In genomic region chr20:37311710-37312355, GRCh38 we compare ENCODE assay signal across 15 cellular contexts. TPM values are rescaled to one million over a fixed set of nuclear protein-coding genes. Genes with fewer than 3 reads are reported as not detected.
DNase-seq lines count a peak whose midpoint lies in the region; ATAC-seq and TF ChIP-seq lines count a peak whose summit lies in the region.
"Had no signal": no experiment of that assay in that cellular context is flagged by ENCODE, and none has a peak within 500 bp of the region (broad histone marks: within the 10 kb centered on the region; RNA-seq: fewer than 3 reads in every experiment).

No MANE protein-coding gene starts in this region.

- peak overlapping the region; percentile 23 for H3K27ac Mint-ChIP-seq in stimulated activated memory B cell treated with anti-CD40 and anti-IgM and Interleukin-4, amounts not matched to agents 10 μg/mL and 1 μg/mL and 100 μg/mL, for 72 hours
- H3K27ac Mint-ChIP-seq: T-cell had no signal

- WGBS in SK-N-SH (ENCODE audit: low lambda C conversion rate): 98% methylated on average over 17 of the region's 17 CpGs
- WGBS in mesodermal cell (ENCODE audit: insufficient coverage in 2 of 2), 2 experiments: 85 to 97% methylated on average over 13 to 16 of the region's 17 CpGs

- no peak for ATAC-seq in SK-N-SH treated with all-trans-retinoic acid at 6 μM for 48 hours
- no peak for ATAC-seq in stimulated activated memory B cell treated with anti-CD40 and anti-IgM and Interleukin-4, amounts not matched to agents 10 μg/mL and 1 μg/mL and 100 μg/mL, for 72 hours
- ATAC-seq in GM21825 (IDR thresholded peaks at IDR 0.05; ENCODE audit: unreplicated experiment): no peak
- no peak for ATAC-seq in GM19035 (IDR thresholded peaks at IDR 0.05; ENCODE audit: unreplicated experiment)
- ATAC-seq: HCT116, T-cell had no signal

- H4K20me1 ChIP-seq in SK-N-SH (ENCODE audit: insufficient read depth): 0 out of 2 replicates have a peak, but pooled peaks cover 5% of the 10 kb centered on the region

- H3F3A ChIP-seq in SK-N-SH (replicated peaks; ENCODE audit: insufficient read depth): no peaks in the 10 kb centered on the region

- TF ChIP-seq EP300 in SK-N-SH (IDR thresholded peaks at IDR 0.05; ENCODE audit: borderline replicate concordance in 1 of 2, low read depth in 1 of 2, low read length in 1 of 2): no peak

- no peak overlapping the region for H3K9ac ChIP-seq in SK-N-SH
- H3K9ac ChIP-seq in adipocyte (ENCODE audit: low read length): peak overlapping the region; percentile 19

- peaks cover 0 to 60% of the 10 kb centered on the region in 2 experiments; a peak in 2 of 4 replicates for H3K4me1 ChIP-seq in SK-N-SH (ENCODE audit: control insufficient read depth in 1 of 2, insufficient read depth in 2 of 2, low read depth in 1 of 2, low read length in 1 of 2)
- H3K4me1 ChIP-seq in adipocyte (ENCODE audit: control insufficient read depth, insufficient read depth, low read length): peaks cover 38% of the 10 kb centered on the region
- H3K4me1 ChIP-seq in mesodermal cell (ENCODE audit: control insufficient read depth, insufficient read depth, low read length, poor library complexity, severe bottlenecking): peaks cover 47% of the 10 kb centered on the region

- POLR2A ChIA-PET in SK-N-SH (lab: Yijun Ruan, JAX): interaction anchor here (0.6 to 1.5 kb wide), 3 partner anchors 20 to 66 kb away, joined by 3 to 8 read pairs (median 3); partner anchors contain the start of gene MANBAL

- H3K9me3 ChIP-seq in SK-N-SH (no peaks in the 10 kb centered on the region), adipocyte (ENCODE audit: control insufficient read depth, low read length) (no peaks in the 10 kb centered on the region), mesodermal cell (ENCODE audit: control insufficient read depth, low read length) (no peaks in the 10 kb centered on the region)
- H3K9me3 ChIP-seq: MG63 had no signal

- H3K4me3 Mint-ChIP-seq in stimulated activated memory B cell treated with anti-CD40 and anti-IgM and Interleukin-4, amounts not matched to agents 10 μg/mL and 1 μg/mL and 100 μg/mL, for 72 hours: no peak overlapping the region
- H3K4me3 Mint-ChIP-seq: T-cell had no signal

- TF ChIP-seq CTCF in SK-N-SH (IDR thresholded peaks at IDR 0.05): no peak

- H3K79me2 ChIP-seq in SK-N-SH (ENCODE audit: insufficient read depth): peaks cover 35% of the 10 kb centered on the region

- H3K36me3 Mint-ChIP-seq in stimulated activated memory B cell treated with anti-CD40 and anti-IgM and Interleukin-4, amounts not matched to agents 10 μg/mL and 1 μg/mL and 100 μg/mL, for 72 hours: peaks cover 41% of the 10 kb centered on the region

- DNase-seq in SK-N-SH (no peak), adipocyte (ENCODE audit: low read depth) (peak; percentile 25), hepatic stellate cell (ENCODE audit: low spot score) (no peak)
- DNase-seq: activated CD4-positive, alpha-beta T cell treated with anti-CD3 and anti-CD28 coated beads for 4 hours; cerebellar nuclear complex; retina; T-cell had no signal

- no peaks in the 10 kb centered on the region for H3K9me3 Mint-ChIP-seq in stimulated activated memory B cell treated with anti-CD40 and anti-IgM and Interleukin-4, amounts not matched to agents 10 μg/mL and 1 μg/mL and 100 μg/mL, for 72 hours
- H3K9me3 Mint-ChIP-seq: T-cell had no signal

- no peak for TF ChIP-seq RAD21 in SK-N-SH (IDR thresholded peaks at IDR 0.05; ENCODE audit: low read length)

- H3K4me2 ChIP-seq in SK-N-SH: no peak overlapping the region

- peaks cover 74% of the 10 kb centered on the region for H3K4me1 Mint-ChIP-seq in stimulated activated memory B cell treated with anti-CD40 and anti-IgM and Interleukin-4, amounts not matched to agents 10 μg/mL and 1 μg/mL and 100 μg/mL, for 72 hours

- H3K27me3 ChIP-seq in SK-N-SH (ENCODE audit: insufficient read depth) (no peaks in the 10 kb centered on the region), adipocyte (replicated peaks; ENCODE audit: control insufficient read depth, insufficient read depth, low read length) (no peaks in the 10 kb centered on the region)
- H3K27me3 ChIP-seq: MG63 had no signal

- H3K27ac ChIP-seq in SK-N-SH (ENCODE audit: low read depth in 2 of 2, low read length in 1 of 2) (peak overlapping the region in 1 of 2 experiments; percentile 90; a peak in 2 of 4 replicates), mesodermal cell (ENCODE audit: low read depth, low read length, severe bottlenecking) (peak overlapping the region; percentile 74)
- H3K27ac ChIP-seq: 22Rv1 had no signal

- peaks cover 3 to 27% of the 10 kb centered on the region in 2 experiments for H3K36me3 ChIP-seq in SK-N-SH (replicated peaks in 1 of 2; ENCODE audit: control insufficient read depth in 1 of 2, insufficient read depth in 2 of 2, low read length in 1 of 2)
- H3K36me3 ChIP-seq in adipocyte (ENCODE audit: control insufficient read depth, insufficient read depth, low read length, severe bottlenecking): peaks cover 39% of the 10 kb centered on the region
- peaks cover 60% of the 10 kb centered on the region for H3K36me3 ChIP-seq in mesodermal cell (ENCODE audit: control insufficient read depth, insufficient read depth, low read length)

- no peaks in the 10 kb centered on the region for H3K9me2 ChIP-seq in SK-N-SH

- H2AFZ ChIP-seq in SK-N-SH (ENCODE audit: low read depth): no peak overlapping the region

- CTCF ChIA-PET in SK-N-SH (lab: Yijun Ruan, JAX): interaction anchor here (0.9 to 5.2 kb wide), 8 partner anchors 10 to 84 kb away, joined by 3 to 21 read pairs (median 4); no protein-coding TSS in a partner anchor

- H3K27me3 Mint-ChIP-seq in stimulated activated memory B cell treated with anti-CD40 and anti-IgM and Interleukin-4, amounts not matched to agents 10 μg/mL and 1 μg/mL and 100 μg/mL, for 72 hours: no peaks in the 10 kb centered on the region
- H3K27me3 Mint-ChIP-seq: T-cell had no signal

- H3K4me3 ChIP-seq in SK-N-SH (ENCODE audit: low read depth in 2 of 2, low read length in 1 of 2) (no peak overlapping the region), adipocyte (ENCODE audit: low read length) (no peak overlapping the region), mesodermal cell (ENCODE audit: extremely low read depth, insufficient read depth, low read length, poor library complexity, severe bottlenecking) (no peak overlapping the region)
- H3K4me3 ChIP-seq: MG63 had no signal

TF ChIP-seq in SK-N-SH, 30 proteins besides CTCF, POLR2A, EP300 and RAD21:
- TF ChIP-seq POLR2AphosphoS5 (IDR thresholded peaks at IDR 0.05; ENCODE audit: low read depth, low read length): no peak
- TF ChIP-seq CHD2 (IDR thresholded peaks at IDR 0.05; ENCODE audit: low read length, partially characterized antibody): peak; percentile 6
TF ChIP-seq in SK-N-SH: peak in this region for 1.

TF ChIP-seq in SK-N-SH treated with all-trans-retinoic acid at 6 μM for 48 hours, 23 proteins besides CTCF, POLR2A, EP300 and RAD21:
- TF ChIP-seq TOX (CRISPR knock-in tag; IDR thresholded peaks at IDR 0.05; ENCODE audit: borderline replicate concordance) (no peak), ARNTL (CRISPR knock-in tag; IDR thresholded peaks at IDR 0.05; ENCODE audit: borderline replicate concordance, low read depth) (no peak), ZC3H10 (CRISPR knock-in tag; IDR thresholded peaks at IDR 0.05) (no peak)

RNA-seq across cellular contexts. Expression of gene MANBAL, which starts 22.4 kb away (rescaled TPM):
- polyA plus RNA-seq in SK-N-SH (2012; rRNA removed): 105 and 141 TPM in 2 replicates
- 96.7 and 125 TPM in 2 replicates for polyA plus RNA-seq in SK-N-SH (2012; cell fraction: cytosol; rRNA removed)
- 67.4 and 78.5 TPM in 2 replicates for polyA plus RNA-seq in SK-N-SH (2012; cell fraction: nucleus; rRNA removed)
- 69.0 TPM for polyA plus RNA-seq in mesodermal cell (2013, experiment 1 of 2)
- 60.5 TPM for polyA plus RNA-seq in mesodermal cell (2013, experiment 2 of 2)

RNA-seq across cellular contexts. Expression of gene SRC, which starts 34.1 kb away (rescaled TPM):
- 23.8 and 25.6 TPM in 2 replicates for polyA plus RNA-seq in SK-N-SH (2012; rRNA removed)
- polyA plus RNA-seq in SK-N-SH (2012; cell fraction: cytosol; rRNA removed): 9.6 and 17.1 TPM in 2 replicates
- 49.2 and 58.8 TPM in 2 replicates for polyA plus RNA-seq in SK-N-SH (2012; cell fraction: nucleus; rRNA removed)
- 97.8 TPM for polyA plus RNA-seq in mesodermal cell (2013, experiment 1 of 2)
- 102 TPM for polyA plus RNA-seq in mesodermal cell (2013, experiment 2 of 2)

RNA-seq across cellular contexts. Expression of gene GHRH, which starts 50.2 kb away (rescaled TPM):
- not detected in 2 replicates for polyA plus RNA-seq in SK-N-SH (2012; rRNA removed)
- not detected in 2 replicates for polyA plus RNA-seq in SK-N-SH (2012; cell fraction: cytosol; rRNA removed)
- polyA plus RNA-seq in SK-N-SH (2012; cell fraction: nucleus; rRNA removed): not detected in 2 replicates
- not detected for polyA plus RNA-seq in mesodermal cell (2013, experiment 1 of 2)
- not detected for polyA plus RNA-seq in mesodermal cell (2013, experiment 2 of 2)
